In the genomic region with DNA sequence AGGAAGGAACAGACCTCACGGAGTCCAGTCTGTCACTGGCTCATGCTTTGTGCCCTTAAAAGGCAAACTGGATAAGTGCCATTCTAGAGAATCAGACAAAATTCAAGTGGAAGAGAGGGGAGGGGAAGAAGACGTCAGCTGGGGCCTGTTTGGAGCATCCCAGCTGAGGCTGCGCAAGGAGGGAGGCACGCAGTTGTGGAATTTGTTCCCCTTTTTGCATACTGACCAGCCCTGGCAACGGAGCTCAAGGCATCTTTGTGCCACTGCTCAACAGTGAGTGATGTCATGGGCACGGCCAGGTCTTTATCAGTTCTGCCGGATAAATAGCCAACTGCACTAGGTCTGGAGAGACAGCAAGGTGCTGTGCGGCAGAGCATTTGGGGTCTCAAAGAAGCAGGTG, we compare ENCODE assay signal across 24 cellular contexts. TPM values are rescaled to one million over a fixed set of nuclear protein-coding genes. Genes with fewer than 3 reads are reported as not detected.
DNase-seq lines count a peak whose midpoint lies in the region; ATAC-seq and TF ChIP-seq lines count a peak whose summit lies in the region.
"Had no signal": no experiment of that assay in that cellular context is flagged by ENCODE, and none has a peak within 500 bp of the region (broad histone marks: within the 10 kb centered on the region; RNA-seq: fewer than 3 reads in every experiment).

A gene with protein sequence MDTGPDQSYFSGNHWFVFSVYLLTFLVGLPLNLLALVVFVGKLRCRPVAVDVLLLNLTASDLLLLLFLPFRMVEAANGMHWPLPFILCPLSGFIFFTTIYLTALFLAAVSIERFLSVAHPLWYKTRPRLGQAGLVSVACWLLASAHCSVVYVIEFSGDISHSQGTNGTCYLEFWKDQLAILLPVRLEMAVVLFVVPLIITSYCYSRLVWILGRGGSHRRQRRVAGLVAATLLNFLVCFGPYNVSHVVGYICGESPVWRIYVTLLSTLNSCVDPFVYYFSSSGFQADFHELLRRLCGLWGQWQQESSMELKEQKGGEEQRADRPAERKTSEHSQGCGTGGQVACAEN (plus strand): TSS at position 347 of the 400 bp plus-strand sequence. CDS start 292 bp downstream, outside the sequence.

- intact Hi-C loops in esophagus muscularis mucosa (cut with DNase I): no loop called here
- intact Hi-C loops in upper lobe of right lung (cut with DNase I): no loop called here

- TF ChIP-seq CTCF in esophagus muscularis mucosa (IDR thresholded peaks at IDR 0.05): no peak
- no peak for TF ChIP-seq CTCF in upper lobe of right lung (IDR thresholded peaks at IDR 0.05)

- no peak for TF ChIP-seq POLR2A in esophagus muscularis mucosa (IDR thresholded peaks at IDR 0.05; ENCODE audit: low read depth)

- H3K27me3 ChIP-seq in esophagus muscularis mucosa: peaks cover 0 to 8% (median 0%) of the 10 kb centered on the region in 4 donors
- H3K27me3 ChIP-seq in upper lobe of right lung: no peaks in the 10 kb centered on the region
- H3K27me3 ChIP-seq: BE2C; BLaER1 treated with 17β-estradiol and CSF1 and Interleukin-3, amounts not matched to agents 10 nM and 100 nM had no signal

- no peak within 1 kb of the TSS for H3K4me3 Mint-ChIP-seq in activated T-cell treated with anti-CD3 and anti-CD28 coated beads, Interleukin-2, amount 50 U/mL, for 24 hours
- no peak within 1 kb of the TSS for H3K4me3 Mint-ChIP-seq in activated T-cell treated with anti-CD3 and anti-CD28 coated beads, Interleukin-2, amount 50 U/mL, for 4 hours
- H3K4me3 Mint-ChIP-seq: CD14-positive monocyte; CD4-positive, alpha-beta T cell; CD8-positive, alpha-beta memory T cell; GM23338; H9; HFFc6 had no signal

- peak within 1 kb of the TSS; percentile 20 for H3K27ac Mint-ChIP-seq in activated T-cell treated with anti-CD3 and anti-CD28 coated beads, Interleukin-2, amount 50 U/mL, for 24 hours
- H3K27ac Mint-ChIP-seq: CD4-positive, alpha-beta T cell; CD8-positive, alpha-beta memory T cell; GM23338; H9; HFFc6 had no signal

- H3K9me3 ChIP-seq in esophagus muscularis mucosa (no peaks in the 10 kb centered on the region), upper lobe of right lung (no peaks in the 10 kb centered on the region)
- H3K9me3 ChIP-seq: BE2C had no signal

- peaks cover 20% of the 10 kb centered on the region for H3K4me1 Mint-ChIP-seq in activated T-cell treated with anti-CD3 and anti-CD28 coated beads, Interleukin-2, amount 50 U/mL, for 24 hours (ENCODE audit: low read depth)
- peaks cover 5% of the 10 kb centered on the region for H3K4me1 Mint-ChIP-seq in activated T-cell treated with anti-CD3 and anti-CD28 coated beads, Interleukin-2, amount 50 U/mL, for 4 hours (ENCODE audit: low read depth)

- no peak for TF ChIP-seq EP300 in esophagus muscularis mucosa (IDR thresholded peaks at IDR 0.05)

- no peaks in the 10 kb centered on the region for H3K36me3 Mint-ChIP-seq in activated T-cell treated with anti-CD3 and anti-CD28 coated beads, Interleukin-2, amount 50 U/mL, for 24 hours (ENCODE audit: low read depth)
- H3K36me3 Mint-ChIP-seq in activated T-cell treated with anti-CD3 and anti-CD28 coated beads, Interleukin-2, amount 50 U/mL, for 4 hours (ENCODE audit: insufficient read depth): no peaks in the 10 kb centered on the region
- H3K36me3 Mint-ChIP-seq: CD14-positive monocyte; CD8-positive, alpha-beta memory T cell had no signal

- H3K9me3 Mint-ChIP-seq in activated T-cell treated with anti-CD3 and anti-CD28 coated beads, Interleukin-2, amount 50 U/mL, for 24 hours: no peaks in the 10 kb centered on the region
- no peaks in the 10 kb centered on the region for H3K9me3 Mint-ChIP-seq in activated T-cell treated with anti-CD3 and anti-CD28 coated beads, Interleukin-2, amount 50 U/mL, for 4 hours
- H3K9me3 Mint-ChIP-seq: CD4-positive, alpha-beta T cell; CD8-positive, alpha-beta memory T cell; GM23338; H9; HFFc6 had no signal

- ATAC-seq in activated T-cell treated with anti-CD3 and anti-CD28 coated beads, Interleukin-2, amount 50 U/mL, for 4 hours: no peak
- ATAC-seq in upper lobe of right lung (no peak), GM18867 (IDR thresholded peaks at IDR 0.05; ENCODE audit: unreplicated experiment) (no peak)
- ATAC-seq: GM12878, GM23338, HCT116 had no signal

- H3K27me3 Mint-ChIP-seq in activated T-cell treated with anti-CD3 and anti-CD28 coated beads, Interleukin-2, amount 50 U/mL, for 24 hours: peaks cover 12% of the 10 kb centered on the region
- H3K27me3 Mint-ChIP-seq in activated T-cell treated with anti-CD3 and anti-CD28 coated beads, Interleukin-2, amount 50 U/mL, for 4 hours (ENCODE audit: low read depth): peaks cover 7% of the 10 kb centered on the region

- no peak for DNase-seq in activated T-cell treated with anti-CD3 and anti-CD28 coated beads, Interleukin-2, amount 50 U/mL, for 24 hours
- DNase-seq in activated T-cell treated with anti-CD3 and anti-CD28 coated beads, Interleukin-2, amount 50 U/mL, for 4 hours: no peak
- DNase-seq in esophagus muscularis mucosa (ENCODE audit: extremely low spot score): peak; percentile 45
- peak; percentile 26 for DNase-seq in upper lobe of right lung
- no peak for DNase-seq in NCI-H345 (lab: John Stamatoyannopoulos, UW)
- DNase-seq: 8988T; ACHN; AML-193; BE2C; CD4-positive, alpha-beta T cell; CD8-positive, alpha-beta memory T cell; DMS 273 treated with DMSO at 0.1 percent for 48 hours; DMS79; EL; GDM1; H9; HFFc6 had no signal

- H3K27ac ChIP-seq in esophagus muscularis mucosa (replicated peaks in 1 of 4) (no peak within 1 kb of the TSS), upper lobe of right lung (no peak within 1 kb of the TSS)
- H3K27ac ChIP-seq: A549; BLaER1 treated with 17β-estradiol and CSF1 and Interleukin-3, amounts not matched to agents 10 nM and 100 nM had no signal

- H3K4me3 ChIP-seq in esophagus muscularis mucosa (no peak within 1 kb of the TSS), upper lobe of right lung (no peak within 1 kb of the TSS)
- H3K4me3 ChIP-seq: A549; BLaER1 treated with 17β-estradiol and CSF1 and Interleukin-3, amounts not matched to agents 10 nM and 100 nM; GM12878; GM23338 had no signal

- H3K4me1 ChIP-seq in esophagus muscularis mucosa (no peaks in the 10 kb centered on the region), upper lobe of right lung (no peaks in the 10 kb centered on the region)
- H3K4me1 ChIP-seq: A549, BE2C had no signal

- H3K36me3 ChIP-seq in esophagus muscularis mucosa (no peaks in the 10 kb centered on the region), upper lobe of right lung (no peaks in the 10 kb centered on the region)
- H3K36me3 ChIP-seq: BE2C; BLaER1 treated with 17β-estradiol and CSF1 and Interleukin-3, amounts not matched to agents 10 nM and 100 nM had no signal

- 71% methylated on average over 4 of the region's 8 CpGs for WGBS in esophagus muscularis mucosa

RNA-seq across cellular contexts. Expression of the gene that starts here (rescaled TPM):
- under 1 TPM in 2 of 3 donors, not detected in 1; 0.21 to 0.25 TPM for total RNA-seq in activated T-cell treated with anti-CD3 and anti-CD28 coated beads, Interleukin-2, amount 50 U/mL, for 4 hours
- total RNA-seq in esophagus muscularis mucosa (under 1 TPM in 1 of 4 donors, not detected in 3; 0.17 TPM), upper lobe of right lung (not detected)
- total RNA-seq: CD8-positive, alpha-beta memory T cell; GM23338; H9; HFFc6 had no signal

Comparison
In these comparisons a context has a peak if more than half of its experiments do, and no peak if none do; other contexts are left out.
1. Peak in DNase-seq in esophagus muscularis mucosa; RNA of the gene not detected or under 1 TPM.
2. Peak in DNase-seq in upper lobe of right lung; RNA of the gene not detected or under 1 TPM.